In the genomic region with DNA sequence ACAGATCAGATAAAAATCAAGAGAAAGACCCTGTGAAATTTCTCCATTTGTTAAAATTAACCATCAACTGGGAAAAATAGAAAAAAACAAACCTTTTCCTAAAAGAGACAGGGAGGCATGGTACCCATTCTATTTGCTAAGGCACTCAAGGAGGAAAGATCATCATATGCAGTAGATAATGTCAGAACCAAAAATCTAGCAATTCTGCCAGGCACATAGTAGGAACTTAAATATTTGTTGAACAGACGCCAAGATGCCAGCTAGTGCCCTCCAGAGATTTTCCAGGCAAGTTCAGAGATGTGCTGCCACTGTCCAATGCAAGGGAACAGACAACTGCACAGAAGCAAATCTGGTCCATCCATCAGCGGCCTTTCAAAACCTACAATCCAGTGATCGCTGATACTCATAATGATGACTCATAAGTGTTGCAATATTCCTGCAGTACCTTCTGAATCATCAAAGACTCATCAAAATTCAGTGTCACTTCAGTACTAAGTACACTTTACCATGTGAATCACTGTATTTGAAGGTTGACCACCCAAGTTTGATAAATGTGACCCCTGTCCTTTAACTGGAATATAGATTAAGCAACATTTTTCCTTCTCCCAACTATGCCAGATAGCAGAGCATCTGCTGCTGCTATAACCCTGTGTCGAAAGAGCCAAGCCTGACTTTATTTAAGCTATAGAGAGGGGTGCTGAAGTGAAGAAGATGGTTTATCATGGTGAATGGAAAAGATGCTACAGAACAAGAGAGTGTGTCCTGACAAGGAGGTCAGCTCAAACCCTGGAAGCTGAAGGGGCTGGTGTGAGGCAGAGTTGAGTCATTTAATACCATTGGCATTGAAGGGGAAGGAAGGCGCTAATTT, we compare ENCODE assay signal across 11 cellular contexts.
A peak's percentile ranks its signal among the peaks of the same experiment; 100 is the strongest.
DNase-seq lines count a peak whose midpoint lies in the region; ATAC-seq and TF ChIP-seq lines count a peak whose summit lies in the region.
"Had no signal": no experiment of that assay in that cellular context is flagged by ENCODE, and none has a peak within 500 bp of the region (broad histone marks: within the 10 kb centered on the region; RNA-seq: fewer than 3 reads in every experiment).

No MANE protein-coding gene starts in this region.

- H3K4me3 ChIP-seq in AG04449 (ENCODE audit: low read depth, low read length) (no peak overlapping the region), HFF-Myc (replicated peaks; ENCODE audit: low read depth, low read length) (no peak overlapping the region)

- no peaks in the 10 kb centered on the region for H3K4me1 Mint-ChIP-seq in T-helper 17 cell
- no peaks in the 10 kb centered on the region for H3K4me1 Mint-ChIP-seq in stimulated activated memory B cell treated with anti-CD40 and anti-IgM and Interleukin-4, amounts not matched to agents 10 μg/mL and 1 μg/mL and 100 μg/mL, for 72 hours

- CTCF ChIA-PET in AG04449 (lab: Yijun Ruan, JAX) = no interaction called here

- no peak overlapping the region for H3K4me3 Mint-ChIP-seq in T-helper 17 cell
- H3K4me3 Mint-ChIP-seq in stimulated activated memory B cell treated with anti-CD40 and anti-IgM and Interleukin-4, amounts not matched to agents 10 μg/mL and 1 μg/mL and 100 μg/mL, for 72 hours = no peak overlapping the region
- H3K4me3 Mint-ChIP-seq: stimulated activated naive B cell treated with anti-CD40 and anti-IgM and Interleukin-4, amounts not matched to agents 10 μg/mL and 1 μg/mL and 100 μg/mL, for 72 hours had no signal

- no peaks in the 10 kb centered on the region for H3K9me3 ChIP-seq in T-helper 17 cell (ENCODE audit: control insufficient read depth, low read length, poor library complexity, severe bottlenecking)

- no peaks in the 10 kb centered on the region for H3K27me3 Mint-ChIP-seq in T-helper 17 cell
- no peaks in the 10 kb centered on the region for H3K27me3 Mint-ChIP-seq in stimulated activated memory B cell treated with anti-CD40 and anti-IgM and Interleukin-4, amounts not matched to agents 10 μg/mL and 1 μg/mL and 100 μg/mL, for 72 hours
- H3K27me3 Mint-ChIP-seq: stimulated activated naive B cell treated with anti-CD40 and anti-IgM and Interleukin-4, amounts not matched to agents 10 μg/mL and 1 μg/mL and 100 μg/mL, for 72 hours had no signal

- peaks cover 19% of the 10 kb centered on the region for H3K9me3 Mint-ChIP-seq in stimulated activated memory B cell treated with anti-CD40 and anti-IgM and Interleukin-4, amounts not matched to agents 10 μg/mL and 1 μg/mL and 100 μg/mL, for 72 hours

- DNase-seq in AG04449 (ENCODE audit: low read depth, low spot score) = peak; percentile 49
- peak; percentile 20 for DNase-seq in HFF-Myc (ENCODE audit: extremely low read depth, low read depth)
- no peak for DNase-seq in T-helper 17 cell
- peak; percentile 94 for DNase-seq in iris pigment epithelial cell (ENCODE audit: low read depth)
- DNase-seq in NCI-H1417 (lab: John Stamatoyannopoulos, UW) = no peak
- no peak for DNase-seq in NCI-H2171 treated with DMSO at 0.1 percent for 48 hours (lab: John Stamatoyannopoulos, UW)
- DNase-seq: activated effector memory CD4-positive, alpha-beta T cell treated with Interleukin-2 at 50 U/mL for 16 hours; stimulated activated naive B cell treated with anti-CD40 and anti-IgM and Interleukin-4, amounts not matched to agents 10 μg/mL and 1 μg/mL and 100 μg/mL, for 72 hours had no signal

- peaks cover 9% of the 10 kb centered on the region for H3K36me3 Mint-ChIP-seq in T-helper 17 cell (ENCODE audit: low read depth)
- H3K36me3 Mint-ChIP-seq in stimulated activated memory B cell treated with anti-CD40 and anti-IgM and Interleukin-4, amounts not matched to agents 10 μg/mL and 1 μg/mL and 100 μg/mL, for 72 hours = peaks cover 24% of the 10 kb centered on the region

- POLR2A ChIA-PET in AG04449 (lab: Yijun Ruan, JAX) = no interaction called here

- TF ChIP-seq CTCF in AG04449 (IDR thresholded peaks at IDR 0.05; ENCODE audit: insufficient read depth, low read length, missing control alignments) (no peak), HFF-Myc (IDR thresholded peaks at IDR 0.05; ENCODE audit: low read depth, low read length, missing control alignments) (no peak)

- peak overlapping the region; percentile 0 for H3K27ac Mint-ChIP-seq in T-helper 17 cell
- H3K27ac Mint-ChIP-seq in stimulated activated memory B cell treated with anti-CD40 and anti-IgM and Interleukin-4, amounts not matched to agents 10 μg/mL and 1 μg/mL and 100 μg/mL, for 72 hours = no peak overlapping the region
- H3K27ac Mint-ChIP-seq: progenitor cell of endocrine pancreas; stimulated activated naive B cell treated with anti-CD40 and anti-IgM and Interleukin-4, amounts not matched to agents 10 μg/mL and 1 μg/mL and 100 μg/mL, for 72 hours had no signal

- ATAC-seq in T-helper 17 cell = no peak
- no peak for ATAC-seq in stimulated activated memory B cell treated with anti-CD40 and anti-IgM and Interleukin-4, amounts not matched to agents 10 μg/mL and 1 μg/mL and 100 μg/mL, for 72 hours
- ATAC-seq in GM21825 (IDR thresholded peaks at IDR 0.05; ENCODE audit: unreplicated experiment) = no peak
- ATAC-seq: stimulated activated naive B cell treated with anti-CD40 and anti-IgM and Interleukin-4, amounts not matched to agents 10 μg/mL and 1 μg/mL and 100 μg/mL, for 72 hours had no signal

Comparison
In these comparisons a context has a peak if more than half of its experiments do, and no peak if none do; other contexts are left out.
1. DNase-seq: peak in AG04449 (single experiment), HFF-Myc (single experiment) and iris pigment epithelial cell (single experiment); none in T-helper 17 cell (0 of 3), NCI-H1417 (0 of 3) and NCI-H2171 treated with DMSO at 0.1 percent for 48 hours (single experiment).